Comparison of ENCODE assay signal across 2 cellular contexts in the genomic region with DNA sequence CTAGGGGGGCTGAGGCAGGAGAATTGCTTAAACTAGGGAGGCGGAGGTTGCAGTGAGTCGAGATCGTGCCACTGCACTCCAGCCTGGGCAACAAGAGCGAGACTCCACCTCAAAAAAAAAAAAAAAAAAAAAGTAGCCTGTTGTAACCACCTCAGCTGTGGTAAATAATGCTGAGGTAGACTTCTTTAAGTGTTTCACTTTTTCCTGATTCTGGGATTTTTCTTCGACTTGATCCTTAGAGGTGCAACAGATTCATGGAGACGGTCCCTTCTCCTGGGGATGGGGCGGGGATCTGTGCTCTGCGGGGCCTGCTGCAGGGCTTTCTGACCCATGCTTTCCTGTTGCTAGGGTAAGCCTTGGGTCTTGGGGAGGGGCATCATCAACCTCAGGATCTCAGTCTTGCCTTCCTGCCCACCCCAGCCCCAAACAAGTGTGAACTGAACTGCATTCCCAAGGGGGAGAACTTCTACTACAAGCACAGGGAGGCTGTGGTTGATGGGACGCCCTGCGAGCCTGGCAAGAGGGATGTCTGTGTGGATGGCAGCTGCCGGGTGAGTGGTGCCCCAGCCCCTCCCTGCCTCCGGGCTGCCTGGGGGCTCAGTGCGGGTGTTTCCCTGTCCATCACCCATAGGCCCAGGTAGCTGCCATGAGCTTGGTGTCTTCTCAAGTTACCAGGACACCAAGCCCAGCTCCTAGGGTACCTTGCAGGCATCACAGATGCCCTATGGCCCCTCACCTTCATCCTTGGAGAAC.
TF ChIP-seq lines count a peak whose summit lies in the region.

No MANE protein-coding gene starts in this region.

TF ChIP-seq in SK-N-SH, 30 proteins besides CTCF, POLR2A, EP300 and RAD21 (continued from another document):
- TF ChIP-seq, protein P1, sequence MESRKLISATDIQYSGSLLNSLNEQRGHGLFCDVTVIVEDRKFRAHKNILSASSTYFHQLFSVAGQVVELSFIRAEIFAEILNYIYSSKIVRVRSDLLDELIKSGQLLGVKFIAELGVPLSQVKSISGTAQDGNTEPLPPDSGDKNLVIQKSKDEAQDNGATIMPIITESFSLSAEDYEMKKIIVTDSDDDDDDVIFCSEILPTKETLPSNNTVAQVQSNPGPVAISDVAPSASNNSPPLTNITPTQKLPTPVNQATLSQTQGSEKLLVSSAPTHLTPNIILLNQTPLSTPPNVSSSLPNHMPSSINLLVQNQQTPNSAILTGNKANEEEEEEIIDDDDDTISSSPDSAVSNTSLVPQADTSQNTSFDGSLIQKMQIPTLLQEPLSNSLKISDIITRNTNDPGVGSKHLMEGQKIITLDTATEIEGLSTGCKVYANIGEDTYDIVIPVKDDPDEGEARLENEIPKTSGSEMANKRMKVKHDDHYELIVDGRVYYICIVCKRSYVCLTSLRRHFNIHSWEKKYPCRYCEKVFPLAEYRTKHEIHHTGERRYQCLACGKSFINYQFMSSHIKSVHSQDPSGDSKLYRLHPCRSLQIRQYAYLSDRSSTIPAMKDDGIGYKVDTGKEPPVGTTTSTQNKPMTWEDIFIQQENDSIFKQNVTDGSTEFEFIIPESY (IDR thresholded peaks at IDR 0.05; ENCODE audit: borderline replicate concordance, low read depth): no peak
- no peak for TF ChIP-seq MXI1 (IDR thresholded peaks at IDR 0.05; ENCODE audit: low read depth, low read length)
- no peak for TF ChIP-seq TCF12 (IDR thresholded peaks at IDR 0.05)
- TF ChIP-seq NRF1 (IDR thresholded peaks at IDR 0.05; ENCODE audit: low read depth, low read length): no peak
- TF ChIP-seq FOSL2 (IDR thresholded peaks at IDR 0.05; ENCODE audit: borderline replicate concordance, low read depth): no peak
- TF ChIP-seq, protein P2, sequence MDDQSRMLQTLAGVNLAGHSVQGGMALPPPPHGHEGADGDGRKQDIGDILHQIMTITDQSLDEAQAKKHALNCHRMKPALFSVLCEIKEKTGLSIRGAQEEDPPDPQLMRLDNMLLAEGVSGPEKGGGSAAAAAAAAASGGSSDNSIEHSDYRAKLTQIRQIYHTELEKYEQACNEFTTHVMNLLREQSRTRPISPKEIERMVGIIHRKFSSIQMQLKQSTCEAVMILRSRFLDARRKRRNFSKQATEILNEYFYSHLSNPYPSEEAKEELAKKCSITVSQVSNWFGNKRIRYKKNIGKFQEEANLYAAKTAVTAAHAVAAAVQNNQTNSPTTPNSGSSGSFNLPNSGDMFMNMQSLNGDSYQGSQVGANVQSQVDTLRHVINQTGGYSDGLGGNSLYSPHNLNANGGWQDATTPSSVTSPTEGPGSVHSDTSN (IDR thresholded peaks at IDR 0.05): no peak

TF ChIP-seq in SK-N-SH treated with all-trans-retinoic acid at 6 μM for 48 hours, 23 proteins besides CTCF, POLR2A, EP300 and RAD21 (continued from another document):
- TF ChIP-seq, protein P3, sequence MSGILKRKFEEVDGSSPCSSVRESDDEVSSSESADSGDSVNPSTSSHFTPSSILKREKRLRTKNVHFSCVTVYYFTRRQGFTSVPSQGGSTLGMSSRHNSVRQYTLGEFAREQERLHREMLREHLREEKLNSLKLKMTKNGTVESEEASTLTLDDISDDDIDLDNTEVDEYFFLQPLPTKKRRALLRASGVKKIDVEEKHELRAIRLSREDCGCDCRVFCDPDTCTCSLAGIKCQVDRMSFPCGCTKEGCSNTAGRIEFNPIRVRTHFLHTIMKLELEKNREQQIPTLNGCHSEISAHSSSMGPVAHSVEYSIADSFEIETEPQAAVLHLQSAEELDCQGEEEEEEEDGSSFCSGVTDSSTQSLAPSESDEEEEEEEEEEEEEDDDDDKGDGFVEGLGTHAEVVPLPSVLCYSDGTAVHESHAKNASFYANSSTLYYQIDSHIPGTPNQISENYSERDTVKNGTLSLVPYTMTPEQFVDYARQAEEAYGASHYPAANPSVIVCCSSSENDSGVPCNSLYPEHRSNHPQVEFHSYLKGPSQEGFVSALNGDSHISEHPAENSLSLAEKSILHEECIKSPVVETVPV (CRISPR knock-in tag; IDR thresholded peaks at IDR 0.05): no peak
- TF ChIP-seq BACH2 (CRISPR knock-in tag; IDR thresholded peaks at IDR 0.05; ENCODE audit: borderline replicate concordance): no peak
- TF ChIP-seq, protein P4, sequence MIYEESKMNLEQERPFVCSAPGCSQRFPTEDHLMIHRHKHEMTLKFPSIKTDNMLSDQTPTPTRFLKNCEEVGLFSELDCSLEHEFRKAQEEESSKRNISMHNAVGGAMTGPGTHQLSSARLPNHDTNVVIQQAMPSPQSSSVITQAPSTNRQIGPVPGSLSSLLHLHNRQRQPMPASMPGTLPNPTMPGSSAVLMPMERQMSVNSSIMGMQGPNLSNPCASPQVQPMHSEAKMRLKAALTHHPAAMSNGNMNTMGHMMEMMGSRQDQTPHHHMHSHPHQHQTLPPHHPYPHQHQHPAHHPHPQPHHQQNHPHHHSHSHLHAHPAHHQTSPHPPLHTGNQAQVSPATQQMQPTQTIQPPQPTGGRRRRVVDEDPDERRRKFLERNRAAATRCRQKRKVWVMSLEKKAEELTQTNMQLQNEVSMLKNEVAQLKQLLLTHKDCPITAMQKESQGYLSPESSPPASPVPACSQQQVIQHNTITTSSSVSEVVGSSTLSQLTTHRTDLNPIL (CRISPR knock-in tag; IDR thresholded peaks at IDR 0.05; ENCODE audit: low read depth): no peak
- TF ChIP-seq, protein P5, sequence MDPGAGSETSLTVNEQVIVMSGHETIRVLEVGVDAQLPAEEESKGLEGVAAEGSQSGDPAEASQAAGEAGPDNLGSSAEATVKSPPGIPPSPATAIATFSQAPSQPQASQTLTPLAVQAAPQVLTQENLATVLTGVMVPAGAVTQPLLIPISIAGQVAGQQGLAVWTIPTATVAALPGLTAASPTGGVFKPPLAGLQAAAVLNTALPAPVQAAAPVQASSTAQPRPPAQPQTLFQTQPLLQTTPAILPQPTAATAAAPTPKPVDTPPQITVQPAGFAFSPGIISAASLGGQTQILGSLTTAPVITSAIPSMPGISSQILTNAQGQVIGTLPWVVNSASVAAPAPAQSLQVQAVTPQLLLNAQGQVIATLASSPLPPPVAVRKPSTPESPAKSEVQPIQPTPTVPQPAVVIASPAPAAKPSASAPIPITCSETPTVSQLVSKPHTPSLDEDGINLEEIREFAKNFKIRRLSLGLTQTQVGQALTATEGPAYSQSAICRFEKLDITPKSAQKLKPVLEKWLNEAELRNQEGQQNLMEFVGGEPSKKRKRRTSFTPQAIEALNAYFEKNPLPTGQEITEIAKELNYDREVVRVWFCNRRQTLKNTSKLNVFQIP (CRISPR knock-in tag; IDR thresholded peaks at IDR 0.05; ENCODE audit: borderline replicate concordance, low read depth): no peak
- TF ChIP-seq CSDC2 (CRISPR knock-in tag; IDR thresholded peaks at IDR 0.05): no peak
- no peak for TF ChIP-seq ZFP3 (CRISPR knock-in tag; IDR thresholded peaks at IDR 0.05)
- no peak for TF ChIP-seq GLIS3 (CRISPR knock-in tag; IDR thresholded peaks at IDR 0.05)
- TF ChIP-seq SNAI2 (CRISPR knock-in tag; IDR thresholded peaks at IDR 0.05): no peak
- TF ChIP-seq ESRRG (CRISPR knock-in tag; IDR thresholded peaks at IDR 0.05): no peak
- no peak for TF ChIP-seq TOX (CRISPR knock-in tag; IDR thresholded peaks at IDR 0.05; ENCODE audit: borderline replicate concordance)
- no peak for TF ChIP-seq RARB (CRISPR knock-in tag; IDR thresholded peaks at IDR 0.05)
